Comparison of ENCODE assay signal across 21 cellular contexts in the genomic region with DNA sequence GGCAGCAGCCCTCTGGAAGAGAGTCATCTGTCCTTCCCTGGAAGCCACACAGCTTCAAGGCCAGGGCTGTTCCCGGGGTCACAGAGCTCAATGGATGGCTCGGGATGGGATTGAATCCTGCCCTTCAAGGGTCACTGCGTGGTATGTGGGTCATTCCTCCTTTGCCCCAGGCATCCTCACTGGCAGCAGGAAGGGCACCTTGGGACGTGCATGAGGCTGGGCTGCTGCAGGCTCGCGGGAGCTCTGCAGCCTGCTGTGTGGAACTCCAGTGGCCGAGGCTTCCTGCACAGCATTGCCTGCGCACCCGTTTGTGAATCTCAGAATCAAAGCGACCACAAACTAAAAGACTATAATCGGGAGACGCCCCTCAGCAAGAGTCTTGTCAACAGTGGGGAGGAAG.
"Had no signal": no experiment of that assay in that cellular context is flagged by ENCODE, and none has a peak within 500 bp of the region (broad histone marks: within the 10 kb centered on the region; RNA-seq: fewer than 3 reads in every experiment).

No MANE protein-coding gene starts in this region.

- H3K36me3 ChIP-seq: Peyer's patch, SJCRH30 had no signal

- H3K27me3 ChIP-seq: MG63, Peyer's patch, SJCRH30 had no signal

- H3K27ac ChIP-seq: Peyer's patch, RWPE1, SJCRH30 had no signal

- H3K4me1 ChIP-seq: Peyer's patch, SJCRH30 had no signal

- DNase-seq: activated CD4-positive, alpha-beta T cell treated with anti-CD3 and anti-CD28 coated beads for 4 hours; activated CD8-positive, alpha-beta T cell treated with anti-CD3 and anti-CD28 coated beads for 36 hours; activated effector memory CD4-positive, alpha-beta T cell treated with Interleukin-2 at 50 U/mL for 16 hours; activated naive CD4-positive, alpha-beta T cell; activated T-cell treated with anti-CD3 and anti-CD28 coated beads, Interleukin-2, amount 50 U/mL, for 24 hours; aorta; KG1; MG63; MV-4-11; NCI-H1092 treated with DMSO at 0.1 percent for 48 hours; NCI-H1417 treated with DMSO at 0.1 percent for 48 hours; NCI-H1694; NCI-H2029 treated with DMSO at 0.1 percent for 48 hours; NCI-H510A treated with DMSO at 0.1 percent for 48 hours; NCI-H69; NK-92 treated with Interleukin-12 subunit alpha and Interleukin-12 subunit beta, amount 100 ng/mL, for 24 hours; Peyer's patch; Right ventricle myocardium superior; SJCRH30 had no signal

- H3K4me3 ChIP-seq: MG63, Peyer's patch, SJCRH30 had no signal

- ATAC-seq: activated CD4-positive, CD25-positive, alpha-beta regulatory T cell treated with anti-CD3 and anti-CD28 coated beads, Interleukin-2, amount 50 U/mL, for 24 hours; activated CD8-positive, alpha-beta T cell treated with anti-CD3 and anti-CD28 coated beads for 36 hours had no signal

- H3K9me3 ChIP-seq: MG63, Peyer's patch, SJCRH30 had no signal
